ENCODE assay signal across 8 cellular contexts in genomic region chr1:67213164-67213563, GRCh38. TPM values are rescaled to one million over a fixed set of nuclear protein-coding genes. Genes with fewer than 3 reads are reported as not detected.
DNase-seq lines count a peak whose midpoint lies in the region; ATAC-seq, FAIRE-seq and TF ChIP-seq lines count a peak whose summit lies in the region.

No MANE protein-coding gene starts in this region.

- H3K4me3 ChIP-seq in cardiac fibroblast (replicated peaks in 1 of 2; ENCODE audit: low read depth in 2 of 2, low read length in 2 of 2): no peak overlapping the region
- no peak overlapping the region for H3K4me3 ChIP-seq in pancreas

- no peaks in the 10 kb centered on the region for H3K27me3 ChIP-seq in pancreas

- H3K4me1 ChIP-seq in pancreas: peaks cover 0 to 5% (median 3%) of the 10 kb centered on the region in 3 donors

- FAIRE-seq in pancreas (lab: Jason Lieb, UNC): no peak

- ATAC-seq in pancreas: peak; percentile 47 to 64 (median 54)
- no peak for ATAC-seq in GM19467 (IDR thresholded peaks at IDR 0.05; ENCODE audit: unreplicated experiment)
- no peak for ATAC-seq in HG03565 (IDR thresholded peaks at IDR 0.05; ENCODE audit: unreplicated experiment)

- TF ChIP-seq CTCF in cardiac fibroblast (IDR thresholded peaks at IDR 0.05; ENCODE audit: low read depth, low read length) (peak; percentile 73), pancreas (IDR thresholded peaks at IDR 0.05) (peak in 3 of 4 donors; percentile 18 to 31 (median 22))

- intact Hi-C loops in pancreas (cut with DNase I): no loop called here

- DNase-seq in SHP77 (lab: John Stamatoyannopoulos, UW): peak; percentile 6 to 31
- no peak for DNase-seq in SHP77 treated with DMSO at 0.1 percent for 48 hours (lab: John Stamatoyannopoulos, UW)
- peak; percentile 46 for DNase-seq in M059J (ENCODE audit: low read depth)
- DNase-seq in cardiac fibroblast (ENCODE audit: low read depth in 2 of 2): peak; percentile 23 to 31
- DNase-seq in pancreas: no peak
- DNase-seq in UCSD-AML1 (lab: John Stamatoyannopoulos, UW; ENCODE audit: unreplicated experiment): no peak

- H3K36me3 ChIP-seq in pancreas: no peaks in the 10 kb centered on the region

- H3K27ac ChIP-seq in pancreas: no peak overlapping the region

- 69 to 70% methylated on average over 3 of the region's 3 CpGs for WGBS in pancreas, 2 donors

- H3K9me3 ChIP-seq in pancreas: no peaks in the 10 kb centered on the region

RNA-seq across cellular contexts. Expression of gene IL23R, which starts 46.9 kb away (rescaled TPM):
- total RNA-seq in M059J (2014; rRNA removed; shearing (Covaris generic)): 0.07 TPM in 1 of 2 replicates, not detected in the other
- under 1 TPM in 4 of 6 donors, not detected in 2; 0.09 to 0.22 (median 0.16) TPM for total RNA-seq in pancreas
- polyA plus RNA-seq in pancreas: under 1 TPM in 1 of 2 donors, not detected in 1; 0.05 TPM

Comparison
In these comparisons a context has a peak if more than half of its experiments do, and no peak if none do; other contexts are left out.
1. DNase-seq: peak in SHP77 (2 of 2), M059J (single experiment) and cardiac fibroblast (2 of 2); none in SHP77 treated with DMSO at 0.1 percent for 48 hours (single experiment), pancreas (0 of 6) and UCSD-AML1 (single experiment).
2. ATAC-seq: peak in pancreas (4 of 4); none in GM19467 (single experiment) and HG03565 (single experiment).